In genomic region chr4:175330652-175331051, GRCh38 we compare ENCODE assay signal across 1 cellular context.
TF ChIP-seq lines count a peak whose summit lies in the region.

No MANE protein-coding gene starts in this region.

TF ChIP-seq in WTC11, 78 proteins besides CTCF, POLR2A, EP300 and RAD21:
- no peak for TF ChIP-seq NFATC4 (CRISPR knock-in tag; IDR thresholded peaks at IDR 0.05)
- no peak for TF ChIP-seq ZNF281 (CRISPR knock-in tag; IDR thresholded peaks at IDR 0.05)
- no peak for TF ChIP-seq NFYB (CRISPR knock-in tag; conservative IDR thresholded peaks at IDR 0.05; ENCODE audit: low read depth)
- TF ChIP-seq SMAD3 (CRISPR knock-in tag; IDR thresholded peaks at IDR 0.05; ENCODE audit: borderline replicate concordance): no peak
- TF ChIP-seq ZBTB21 (CRISPR knock-in tag; IDR thresholded peaks at IDR 0.05; ENCODE audit: borderline replicate concordance): no peak
- no peak for TF ChIP-seq ZNF121 (CRISPR knock-in tag; IDR thresholded peaks at IDR 0.05)
- no peak for TF ChIP-seq ZNF219 (CRISPR knock-in tag; IDR thresholded peaks at IDR 0.05; ENCODE audit: borderline replicate concordance)
- TF ChIP-seq TCF7 (CRISPR knock-in tag; IDR thresholded peaks at IDR 0.05; ENCODE audit: low read depth): no peak
- TF ChIP-seq PRRX2 (CRISPR knock-in tag; IDR thresholded peaks at IDR 0.05): no peak
- TF ChIP-seq SOX15 (CRISPR knock-in tag; IDR thresholded peaks at IDR 0.05): no peak
- TF ChIP-seq GABPB1 (CRISPR knock-in tag; IDR thresholded peaks at IDR 0.05): no peak
- TF ChIP-seq FOXP4 (CRISPR knock-in tag; IDR thresholded peaks at IDR 0.05): no peak
- no peak for TF ChIP-seq PRDM15 (CRISPR knock-in tag; IDR thresholded peaks at IDR 0.05)
- no peak for TF ChIP-seq TEAD4 (CRISPR knock-in tag; IDR thresholded peaks at IDR 0.05)
- no peak for TF ChIP-seq FOXP1 (CRISPR knock-in tag; IDR thresholded peaks at IDR 0.05; ENCODE audit: borderline replicate concordance)
- no peak for TF ChIP-seq CREM (CRISPR knock-in tag; IDR thresholded peaks at IDR 0.05)
- TF ChIP-seq ELF4 (CRISPR knock-in tag; IDR thresholded peaks at IDR 0.05; ENCODE audit: low read depth): no peak
TF ChIP-seq in WTC11: peak in this region for 0.
